In the genomic region with DNA sequence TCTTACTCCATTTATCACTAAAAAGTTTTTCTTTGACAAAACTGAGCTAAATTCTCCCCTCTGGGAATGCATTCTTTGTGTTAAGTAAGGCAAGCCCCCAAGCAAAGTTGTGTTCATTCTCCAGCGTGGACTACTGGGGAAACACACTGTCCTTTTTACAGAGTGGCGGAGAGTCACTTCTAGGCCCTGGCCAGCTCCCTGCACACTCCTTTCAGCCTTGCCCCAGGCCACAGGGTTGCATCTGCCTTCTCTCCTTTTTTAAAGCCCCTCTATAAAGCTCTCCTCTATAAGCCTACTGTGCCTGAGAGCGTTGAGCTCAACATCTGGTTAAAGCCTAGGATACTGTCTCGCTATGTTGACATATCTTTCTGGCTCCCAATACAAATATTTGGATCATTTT, we compare ENCODE assay signal across 18 cellular contexts.
A peak's percentile ranks its signal among the peaks of the same experiment; 100 is the strongest.
DNase-seq lines count a peak whose midpoint lies in the region; ATAC-seq and TF ChIP-seq lines count a peak whose summit lies in the region.
"Had no signal": no experiment of that assay in that cellular context is flagged by ENCODE, and none has a peak within 500 bp of the region (broad histone marks: within the 10 kb centered on the region; RNA-seq: fewer than 3 reads in every experiment).

No MANE protein-coding gene starts in this region.

- no peaks in the 10 kb centered on the region for H3K36me3 ChIP-seq in Loucy (ENCODE audit: insufficient read depth, low read length)
- no peaks in the 10 kb centered on the region for H3K36me3 ChIP-seq in endodermal cell (ENCODE audit: control insufficient read depth, insufficient read depth, low read length)
- H3K36me3 ChIP-seq in psoas muscle (ENCODE audit: insufficient read depth in 1 of 2, low read depth in 1 of 2): no peaks in the 10 kb centered on the region
- no peaks in the 10 kb centered on the region for H3K36me3 ChIP-seq in WERI-Rb-1
- H3K36me3 ChIP-seq: BLaER1 treated with 17β-estradiol and CSF1 and Interleukin-3, amounts not matched to agents 10 nM and 100 nM had no signal

- peaks cover 3% of the 10 kb centered on the region for H3K36me3 Mint-ChIP-seq in endodermal cell (ENCODE audit: low read depth)
- peaks cover 4% of the 10 kb centered on the region for H3K36me3 Mint-ChIP-seq in nephron progenitor cell (ENCODE audit: low read depth)
- H3K36me3 Mint-ChIP-seq: IgD-negative memory B cell had no signal

- DNase-seq in ELF-1 (ENCODE audit: low read depth, low spot score) (peak; percentile 73), endodermal cell (no peak), nephron progenitor cell (peak; percentile 4), T1000 (lab: John Stamatoyannopoulos, UW) (no peak), psoas muscle (no peak), NCI-H2171 (lab: John Stamatoyannopoulos, UW) (no peak), WERI-Rb-1 (no peak)
- DNase-seq: ACHN; Calu3; CD4-positive, alpha-beta T cell; DMS 273 treated with DMSO at 0.1 percent for 48 hours; GOT3; HCEC 1CT; HFFc6 had no signal

- H4K20me1 ChIP-seq in Loucy (ENCODE audit: insufficient read depth, low read length, poor library complexity, severe bottlenecking): no peaks in the 10 kb centered on the region
- H4K20me1 ChIP-seq: BLaER1 treated with 17β-estradiol and CSF1 and Interleukin-3, amounts not matched to agents 10 nM and 100 nM had no signal

- no peaks in the 10 kb centered on the region for H3F3A ChIP-seq in Loucy (ENCODE audit: low read depth)

- H3K9me2 ChIP-seq in Loucy (replicated peaks; ENCODE audit: low read depth, low read length): no peaks in the 10 kb centered on the region

- no peak for ATAC-seq in psoas muscle
- ATAC-seq: GM12878 had no signal

- intact Hi-C loops in psoas muscle (cut with DNase I): no loop called here

- no peak overlapping the region for H3K4me2 ChIP-seq in Loucy (ENCODE audit: low read depth, low read length, poor library complexity, severe bottlenecking)
- H3K4me2 ChIP-seq: BLaER1 treated with 17β-estradiol and CSF1 and Interleukin-3, amounts not matched to agents 10 nM and 100 nM had no signal

- no peak for TF ChIP-seq CTCF in Loucy (conservative IDR thresholded peaks at IDR 0.05; ENCODE audit: low read length)
- no peak for TF ChIP-seq CTCF in endodermal cell (conservative IDR thresholded peaks at IDR 0.05)
- no peak for TF ChIP-seq CTCF in nephron progenitor cell (IDR thresholded peaks at IDR 0.05)
- no peak for TF ChIP-seq CTCF in psoas muscle (IDR thresholded peaks at IDR 0.05)
- TF ChIP-seq CTCF in WERI-Rb-1 (IDR thresholded peaks at IDR 0.05; ENCODE audit: low read depth, low read length): no peak

- H3K9me3 ChIP-seq in Loucy (ENCODE audit: insufficient read depth, low read depth, low read length): peaks cover 6% of the 10 kb centered on the region; the same call in 1 of the 2 replicates
- H3K9me3 ChIP-seq in endodermal cell (ENCODE audit: control insufficient read depth, low read length): peaks cover 14% of the 10 kb centered on the region
- H3K9me3 ChIP-seq in psoas muscle: no peaks in the 10 kb centered on the region
- no peaks in the 10 kb centered on the region for H3K9me3 ChIP-seq in WERI-Rb-1 (ENCODE audit: severe bottlenecking)

- H3K27ac Mint-ChIP-seq in endodermal cell (peak overlapping the region; percentile 48), nephron progenitor cell (peak overlapping the region; percentile 73)
- H3K27ac Mint-ChIP-seq: CD4-positive, alpha-beta T cell; HFFc6; IgD-negative memory B cell had no signal

- H3K4me1 Mint-ChIP-seq in endodermal cell: no peaks in the 10 kb centered on the region
- H3K4me1 Mint-ChIP-seq in nephron progenitor cell: no peaks in the 10 kb centered on the region
- H3K4me1 Mint-ChIP-seq: IgD-negative memory B cell had no signal

- H3K79me2 ChIP-seq in Loucy (ENCODE audit: insufficient read depth, low read length): no peaks in the 10 kb centered on the region

- peak overlapping the region; percentile 32; the same call in 1 of the 2 replicates for H2AFZ ChIP-seq in Loucy (ENCODE audit: low read length)

- no peaks in the 10 kb centered on the region for H3K27me3 Mint-ChIP-seq in endodermal cell (ENCODE audit: insufficient read depth)
- peaks cover 2% of the 10 kb centered on the region for H3K27me3 Mint-ChIP-seq in nephron progenitor cell (ENCODE audit: low read depth, poor library complexity)
- H3K27me3 Mint-ChIP-seq: CD4-positive, alpha-beta T cell; IgD-negative memory B cell had no signal

- H3K4me3 Mint-ChIP-seq in endodermal cell: no peak overlapping the region
- no peak overlapping the region for H3K4me3 Mint-ChIP-seq in nephron progenitor cell
- H3K4me3 Mint-ChIP-seq: CD4-positive, alpha-beta T cell; HFFc6; IgD-negative memory B cell had no signal

- WGBS in endodermal cell (ENCODE audit: insufficient coverage in 1 of 2, insufficient read length in 1 of 2), 2 experiments: 92 to 94% methylated on average over 2 to 4 of the region's 4 CpGs
- WGBS in psoas muscle, 3 donors: 74 to 75% (median 74%) methylated on average over 4 of the region's 4 CpGs

- H3K27me3 ChIP-seq in Loucy (ENCODE audit: insufficient read depth, low read length, poor library complexity, severe bottlenecking) (no peaks in the 10 kb centered on the region), endodermal cell (ENCODE audit: control insufficient read depth, insufficient read depth, low read length, poor library complexity, severe bottlenecking) (no peaks in the 10 kb centered on the region), psoas muscle (ENCODE audit: insufficient read depth in 3 of 3, low read length in 2 of 3) (no peaks in the 10 kb centered on the region), WERI-Rb-1 (ENCODE audit: insufficient read depth, low read depth, severe bottlenecking) (no peaks in the 10 kb centered on the region)
- H3K27me3 ChIP-seq: BLaER1 treated with 17β-estradiol and CSF1 and Interleukin-3, amounts not matched to agents 10 nM and 100 nM had no signal

- H3K9ac ChIP-seq in Loucy (ENCODE audit: low read depth, low read length, poor library complexity, severe bottlenecking) (no peak overlapping the region), endodermal cell (ENCODE audit: extremely low read depth, low read length, poor library complexity, severe bottlenecking) (no peak overlapping the region)
- H3K9ac ChIP-seq: BLaER1 treated with 17β-estradiol and CSF1 and Interleukin-3, amounts not matched to agents 10 nM and 100 nM had no signal

- H3K4me1 ChIP-seq in Loucy (ENCODE audit: insufficient read depth, low read length, poor library complexity, severe bottlenecking) (no peaks in the 10 kb centered on the region), endodermal cell (ENCODE audit: control insufficient read depth, insufficient read depth, low read length) (no peaks in the 10 kb centered on the region), psoas muscle (no peaks in the 10 kb centered on the region)
- H3K4me1 ChIP-seq: BLaER1 treated with 17β-estradiol and CSF1 and Interleukin-3, amounts not matched to agents 10 nM and 100 nM had no signal

- no peak overlapping the region for H3K27ac ChIP-seq in endodermal cell (ENCODE audit: low read depth, low read length)
- no peak overlapping the region for H3K27ac ChIP-seq in psoas muscle
- no peak overlapping the region for H3K27ac ChIP-seq in WERI-Rb-1
- H3K27ac ChIP-seq: BLaER1 treated with 17β-estradiol and CSF1 and Interleukin-3, amounts not matched to agents 10 nM and 100 nM had no signal

- peaks cover 8% of the 10 kb centered on the region for H3K9me3 Mint-ChIP-seq in endodermal cell
- peaks cover 11% of the 10 kb centered on the region for H3K9me3 Mint-ChIP-seq in nephron progenitor cell

- H3K4me3 ChIP-seq in Loucy (ENCODE audit: low read length, poor library complexity, severe bottlenecking) (no peak overlapping the region), endodermal cell (ENCODE audit: low read length) (no peak overlapping the region), psoas muscle (no peak overlapping the region), WERI-Rb-1 (ENCODE audit: low read depth, low read length) (no peak overlapping the region)
- H3K4me3 ChIP-seq: BLaER1 treated with 17β-estradiol and CSF1 and Interleukin-3, amounts not matched to agents 10 nM and 100 nM; GM12878 had no signal

Comparison
In these comparisons a context has a peak if more than half of its experiments do, and no peak if none do; other contexts are left out.
1. DNase-seq: peak in ELF-1 (single experiment) and nephron progenitor cell (single experiment); none in endodermal cell (single experiment), T1000 (single experiment), psoas muscle (0 of 2), NCI-H2171 (single experiment) and WERI-Rb-1 (single experiment).